ENCODE assay signal across 9 cellular contexts in genomic region chr14:92785601-92786426, GRCh38. TPM values are rescaled to one million over a fixed set of nuclear protein-coding genes. Genes with fewer than 3 reads are reported as not detected.
A peak's percentile ranks its signal among the peaks of the same experiment; 100 is the strongest.
DNase-seq lines count a peak whose midpoint lies in the region; ATAC-seq and TF ChIP-seq lines count a peak whose summit lies in the region.
"Had no signal": no experiment of that assay in that cellular context is flagged by ENCODE, and none has a peak within 500 bp of the region (broad histone marks: within the 10 kb centered on the region; RNA-seq: fewer than 3 reads in every experiment).

No MANE protein-coding gene starts in this region.

- no peak overlapping the region for H2AK5ac ChIP-seq in mesendoderm (ENCODE audit: low read length)

- H3K56ac ChIP-seq in mesendoderm (ENCODE audit: low read length): no peak overlapping the region

- H3K23ac ChIP-seq in mesendoderm (ENCODE audit: low read length): no peak overlapping the region

- H3K4me1 ChIP-seq in mesendoderm (ENCODE audit: control insufficient read depth, low read depth, low read length): no peaks in the 10 kb centered on the region

- no peak overlapping the region for H2BK120ac ChIP-seq in mesendoderm (ENCODE audit: low read depth, low read length)

- CTCF ChIA-PET in AG04449 (lab: Yijun Ruan, JAX): interaction anchor here (0.9 to 15.2 kb wide), 8 partner anchors 13 to 648 kb away, joined by 3 to 402 read pairs (median 5); partner anchors contain the start of gene LGMN

- H3K79me1 ChIP-seq in mesendoderm (ENCODE audit: low read length): no peaks in the 10 kb centered on the region

- peak; percentile 37 for TF ChIP-seq CTCF in AG04449 (IDR thresholded peaks at IDR 0.05; ENCODE audit: insufficient read depth, low read length, missing control alignments)
- TF ChIP-seq CTCF in WERI-Rb-1 (IDR thresholded peaks at IDR 0.05; ENCODE audit: low read depth, low read length): no peak

- H3K79me2 ChIP-seq in mesendoderm (ENCODE audit: control insufficient read depth, insufficient read depth, low read length): no peaks in the 10 kb centered on the region

- H3K4me2 ChIP-seq in mesendoderm (ENCODE audit: low read length): no peak overlapping the region

- POLR2A ChIA-PET in AG04449 (lab: Yijun Ruan, JAX): interaction anchor here (1.1 to 1.4 kb wide), 2 partner anchors 38 to 99 kb away, joined by 5 to 8 read pairs; partner anchors contain the start of gene LGMN

- no peak overlapping the region for H3K4me3 ChIP-seq in AG04449 (ENCODE audit: low read depth, low read length)
- H3K4me3 ChIP-seq in mesendoderm (ENCODE audit: low read length): no peak overlapping the region
- H3K4me3 ChIP-seq in WERI-Rb-1 (ENCODE audit: low read depth, low read length): no peak overlapping the region

- no peak for DNase-seq in AG04449 (ENCODE audit: low read depth, low spot score)
- peak; percentile 54 for DNase-seq in dedifferentiated amniotic fluid mesenchymal stem cell (ENCODE audit: extremely low spot score)
- peak; percentile 73 for DNase-seq in mesendoderm
- no peak for DNase-seq in WERI-Rb-1
- no peak for DNase-seq in T-helper 1 cell
- no peak for DNase-seq in activated T-cell treated with anti-CD3 and anti-CD28 coated beads for 4 hours
- DNase-seq: NCI-H1417 had no signal

- ATAC-seq in HG02678 (IDR thresholded peaks at IDR 0.05; ENCODE audit: unreplicated experiment): no peak

- H3K9ac ChIP-seq in mesendoderm (ENCODE audit: low read length): no peak overlapping the region

- no peak for TF ChIP-seq RAD21 in Ishikawa (IDR thresholded peaks at IDR 0.05; ENCODE audit: low read depth)

- H3K27me3 ChIP-seq in mesendoderm (ENCODE audit: insufficient read depth, low read length, poor library complexity) (no peaks in the 10 kb centered on the region), WERI-Rb-1 (ENCODE audit: insufficient read depth, low read depth, severe bottlenecking) (no peaks in the 10 kb centered on the region)

- H2BK15ac ChIP-seq in mesendoderm (replicated peaks; ENCODE audit: low read depth): no peak overlapping the region

- no peak overlapping the region for H3K4ac ChIP-seq in mesendoderm (ENCODE audit: low read depth, low read length)

- H3K9me3 ChIP-seq in WERI-Rb-1 (ENCODE audit: severe bottlenecking): peaks cover 3% of the 10 kb centered on the region

- WGBS in mesendoderm (ENCODE audit: extremely low coverage, insufficient coverage, low lambda C conversion rate): no CpG with 5 or more reads among the region's 7 CpGs

- no peak overlapping the region for H4K8ac ChIP-seq in mesendoderm (ENCODE audit: low read depth, low read length)

- H3K18ac ChIP-seq in mesendoderm (ENCODE audit: low read length): no peak overlapping the region

- no peak for TF ChIP-seq EP300 in Ishikawa (IDR thresholded peaks at IDR 0.05; ENCODE audit: borderline replicate concordance)

- no peaks in the 10 kb centered on the region for H3K36me3 ChIP-seq in mesendoderm (ENCODE audit: control insufficient read depth, insufficient read depth, low read length)
- H3K36me3 ChIP-seq in WERI-Rb-1: no peaks in the 10 kb centered on the region

- no peak overlapping the region for H2BK5ac ChIP-seq in mesendoderm (ENCODE audit: low read length)

- no peak overlapping the region for H4K5ac ChIP-seq in mesendoderm (ENCODE audit: low read length)

- H3K27ac ChIP-seq in mesendoderm (ENCODE audit: low read depth, low read length) (no peak overlapping the region), WERI-Rb-1 (no peak overlapping the region)

TF ChIP-seq in Ishikawa, 13 proteins besides CTCF, POLR2A, EP300 and RAD21:
- TF ChIP-seq USF1 (IDR thresholded peaks at IDR 0.05) (no peak), FOXM1 (IDR thresholded peaks at IDR 0.05; ENCODE audit: borderline replicate concordance, low read depth) (no peak), TEAD4 (IDR thresholded peaks at IDR 0.05) (no peak), TCF12 (IDR thresholded peaks at IDR 0.05; ENCODE audit: low read depth) (no peak), EGR1 (IDR thresholded peaks at IDR 0.05) (no peak), REST (IDR thresholded peaks at IDR 0.05; ENCODE audit: low read depth) (no peak), NFIC (IDR thresholded peaks at IDR 0.05) (no peak), ZBTB7A (IDR thresholded peaks at IDR 0.05; ENCODE audit: low read depth) (0 out of 2 replicates have a peak, but pooled peaks have one; percentile 46)

RNA-seq across cellular contexts. Expression of gene GOLGA5, which starts 8.3 kb away (rescaled TPM):
- 28.7 TPM for polyA plus RNA-seq in mesendoderm (2013, experiment 1 of 2)
- polyA plus RNA-seq in mesendoderm (2013, experiment 2 of 2): 28.3 TPM

RNA-seq across cellular contexts. Expression of gene LGMN, which starts 37.4 kb away (rescaled TPM):
- polyA plus RNA-seq in mesendoderm (2013, experiment 1 of 2): 37.8 TPM
- 38.3 TPM for polyA plus RNA-seq in mesendoderm (2013, experiment 2 of 2)

Comparison
In these comparisons a context has a peak if more than half of its experiments do, and no peak if none do; other contexts are left out.
1. DNase-seq: peak in dedifferentiated amniotic fluid mesenchymal stem cell (single experiment) and mesendoderm (single experiment); none in AG04449 (single experiment), WERI-Rb-1 (single experiment), T-helper 1 cell (0 of 5) and activated T-cell treated with anti-CD3 and anti-CD28 coated beads for 4 hours (single experiment).